10 cellular contexts compared by ENCODE assay signal in the genomic region with DNA sequence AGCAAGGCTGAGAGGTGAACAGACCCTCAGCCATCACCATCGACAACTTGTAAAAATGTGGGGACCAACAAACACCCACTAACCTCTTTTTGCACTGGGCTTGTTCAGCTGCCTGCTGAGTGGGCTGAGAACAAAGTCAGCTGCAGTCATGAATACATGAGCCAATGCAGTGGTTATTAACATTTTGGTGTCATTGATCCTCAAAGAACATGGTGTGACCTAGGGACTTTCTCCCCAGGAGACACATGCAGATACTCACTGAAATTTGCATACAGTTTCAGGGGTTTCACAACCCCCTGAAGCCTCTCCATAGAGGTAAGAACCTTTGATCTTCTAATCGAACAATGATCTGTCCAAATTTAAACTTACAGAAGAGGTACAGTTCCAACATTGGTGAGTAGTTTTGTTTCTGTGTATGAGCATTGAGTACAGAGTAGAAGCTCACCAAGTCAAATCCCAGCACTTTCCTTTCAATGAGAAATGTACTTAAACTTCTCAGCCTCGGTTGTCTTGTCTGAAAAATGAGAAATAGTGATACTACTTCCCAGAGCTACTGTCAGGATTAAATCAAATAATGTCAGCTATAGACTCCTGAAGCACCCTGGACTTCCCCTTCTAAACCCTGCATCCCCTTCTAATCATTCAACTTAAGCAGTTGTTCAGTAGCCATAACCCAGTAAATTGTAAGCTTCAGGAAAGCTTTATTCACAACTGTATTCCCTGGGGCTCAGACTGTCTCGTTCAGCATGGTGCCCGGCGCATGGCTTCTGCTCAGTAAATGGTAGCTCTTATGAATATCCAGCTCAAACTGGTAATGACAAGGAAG.
DNase-seq lines count a peak whose midpoint lies in the region; ATAC-seq lines count a peak whose summit lies in the region.
"Had no signal": no experiment of that assay in that cellular context is flagged by ENCODE, and none has a peak within 500 bp of the region (broad histone marks: within the 10 kb centered on the region; RNA-seq: fewer than 3 reads in every experiment).

No MANE protein-coding gene starts in this region.

- H3K4me1 ChIP-seq in HUES48 (ENCODE audit: control insufficient read depth, insufficient read depth, low read length), result peaks cover 9% of the 10 kb centered on the region

- peak; percentile 61 for ATAC-seq in HG02571 (IDR thresholded peaks at IDR 0.05; ENCODE audit: unreplicated experiment)
- ATAC-seq: heart right ventricle, sciatic nerve had no signal

- peak overlapping the region; percentile 16 for H3K27ac ChIP-seq in HUES48 (ENCODE audit: low read depth, low read length)
- H3K27ac ChIP-seq: heart right ventricle had no signal

- peak; percentile 74 for DNase-seq in activated CD8-positive, alpha-beta memory T cell treated with anti-CD3 and anti-CD28 coated beads for 24 hours
- DNase-seq in activated CD8-positive, alpha-beta memory T cell treated with anti-CD3 and anti-CD28 coated beads, Interleukin-2, amount 50 U/mL, for 48 hours, result no peak
- DNase-seq in stimulated activated CD8-positive, alpha-beta memory T cell treated with anti-CD3 and anti-CD28 coated beads, Interleukin-4, amount 100 ng/mL, for 48 hours, result peak; percentile 38
- no peak for DNase-seq in OCI-M2 (lab: John Stamatoyannopoulos, UW; ENCODE audit: unreplicated experiment)
- DNase-seq in activated CD4-positive, CD25-positive, alpha-beta regulatory T cell (lab: John Stamatoyannopoulos, UW), result no peak
- DNase-seq in mucosa of gallbladder (ENCODE audit: low spot score), result no peak
- DNase-seq: heart right ventricle had no signal

- H3K4me3 ChIP-seq in HUES48 (ENCODE audit: low read depth, low read length), result no peak overlapping the region
- H3K4me3 ChIP-seq: heart right ventricle had no signal

- H3K9ac ChIP-seq in HUES48 (ENCODE audit: low read depth, low read length), result no peak overlapping the region

- no peaks in the 10 kb centered on the region for H3K27me3 ChIP-seq in HUES48 (ENCODE audit: control insufficient read depth, insufficient read depth, low read length)
- H3K27me3 ChIP-seq: heart right ventricle had no signal

- no peaks in the 10 kb centered on the region for H3K9me3 ChIP-seq in HUES48 (ENCODE audit: control insufficient read depth, insufficient read depth, low read length)
- H3K9me3 ChIP-seq: heart right ventricle had no signal

- no peaks in the 10 kb centered on the region for H3K36me3 ChIP-seq in HUES48 (ENCODE audit: control insufficient read depth, insufficient read depth, low read length)
- H3K36me3 ChIP-seq: heart right ventricle had no signal

Comparison
In these comparisons a context has a peak if more than half of its experiments do, and no peak if none do; other contexts are left out.
1. DNase-seq: peak in activated CD8-positive, alpha-beta memory T cell treated with anti-CD3 and anti-CD28 coated beads for 24 hours (single experiment) and stimulated activated CD8-positive, alpha-beta memory T cell treated with anti-CD3 and anti-CD28 coated beads, Interleukin-4, amount 100 ng/mL, for 48 hours (single experiment); none in activated CD8-positive, alpha-beta memory T cell treated with anti-CD3 and anti-CD28 coated beads, Interleukin-2, amount 50 U/mL, for 48 hours (single experiment), OCI-M2 (single experiment), activated CD4-positive, CD25-positive, alpha-beta regulatory T cell (0 of 4) and mucosa of gallbladder (single experiment).